Comparison of ENCODE assay signal across 10 cellular contexts in the genomic region with DNA sequence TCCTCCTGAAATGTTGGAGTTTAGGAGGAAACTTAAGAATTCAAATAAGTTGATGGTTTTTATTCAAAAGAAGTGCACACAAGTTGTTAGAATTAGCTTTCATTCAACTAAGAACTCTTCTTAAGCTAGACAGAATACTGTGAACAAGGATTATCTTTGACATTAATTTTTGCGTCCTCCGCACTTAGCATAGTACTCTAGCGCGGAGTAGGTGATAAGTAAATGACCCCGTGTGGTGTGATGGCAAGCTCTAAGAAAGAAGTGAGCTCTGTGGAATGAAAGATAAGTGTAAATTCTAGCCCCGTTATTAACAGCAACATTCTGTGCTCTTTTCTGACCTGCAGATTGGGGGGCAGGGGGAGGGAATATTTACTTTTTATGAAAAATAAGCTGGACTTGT. TPM values are rescaled to one million over a fixed set of nuclear protein-coding genes. Genes with fewer than 3 reads are reported as not detected.
DNase-seq lines count a peak whose midpoint lies in the region; ATAC-seq, FAIRE-seq and TF ChIP-seq lines count a peak whose summit lies in the region.
"Had no signal": no experiment of that assay in that cellular context is flagged by ENCODE, and none has a peak within 500 bp of the region (broad histone marks: within the 10 kb centered on the region; RNA-seq: fewer than 3 reads in every experiment).

No MANE protein-coding gene starts in this region.

- H3K4me1 Mint-ChIP-seq in activated T-cell treated with anti-CD3 and anti-CD28 coated beads, Interleukin-2, amount 50 U/mL, for 72 hours (ENCODE audit: low read depth): peaks cover 43% of the 10 kb centered on the region
- peaks cover 34% of the 10 kb centered on the region for H3K4me1 Mint-ChIP-seq in activated T-cell treated with anti-CD3 and anti-CD28 coated beads, Interleukin-2, amount 50 U/mL, for 24 hours (ENCODE audit: low read depth)

- H3K4me1 ChIP-seq in adipocyte (ENCODE audit: control insufficient read depth, insufficient read depth, low read length) (peaks cover 39% of the 10 kb centered on the region), liver (ENCODE audit: control insufficient read depth in 4 of 4, insufficient read depth in 4 of 4, low read length in 3 of 4) (peaks cover 2 to 30% (median 21%) of the 10 kb centered on the region in 4 donors), upper lobe of left lung (peaks cover 19 to 36% (median 24%) of the 10 kb centered on the region in 4 donors)

- no peak overlapping the region for H3K27ac ChIP-seq in liver (ENCODE audit: low read depth in 1 of 2, low read length in 2 of 2)
- H3K27ac ChIP-seq in upper lobe of left lung: no peak overlapping the region

- H3K9ac ChIP-seq in adipocyte (ENCODE audit: low read length): peak overlapping the region; percentile 95
- peak overlapping the region; percentile 83 to 90 for H3K9ac ChIP-seq in liver (ENCODE audit: low read depth in 1 of 2, low read length in 2 of 2)

- FAIRE-seq in urothelium cell line (lab: Jason Lieb, UNC): no peak

- H3K27me3 ChIP-seq in adipocyte (replicated peaks; ENCODE audit: control insufficient read depth, insufficient read depth, low read length) (no peaks in the 10 kb centered on the region), liver (ENCODE audit: control insufficient read depth in 4 of 4, insufficient read depth in 4 of 4, low read length in 3 of 4) (no peaks in the 10 kb centered on the region), upper lobe of left lung (no peaks in the 10 kb centered on the region)

- TF ChIP-seq CTCF in liver (IDR thresholded peaks at IDR 0.05; ENCODE audit: low read depth, low read length, missing input control) (no peak), upper lobe of left lung (IDR thresholded peaks at IDR 0.05) (no peak)

- TF ChIP-seq EP300 in upper lobe of left lung (IDR thresholded peaks at IDR 0.05): no peak

- H3K9me3 Mint-ChIP-seq in activated T-cell treated with anti-CD3 and anti-CD28 coated beads, Interleukin-2, amount 50 U/mL, for 72 hours: no peaks in the 10 kb centered on the region
- no peaks in the 10 kb centered on the region for H3K9me3 Mint-ChIP-seq in activated T-cell treated with anti-CD3 and anti-CD28 coated beads, Interleukin-2, amount 50 U/mL, for 24 hours

- no peak for TF ChIP-seq RAD21 in liver (IDR thresholded peaks at IDR 0.05)

- TF ChIP-seq POLR2A in upper lobe of left lung (IDR thresholded peaks at IDR 0.05): no peak

- 26% methylated on average over 6 of the region's 6 CpGs for WGBS in liver
- WGBS in upper lobe of left lung, 2 donors: 24 to 32% methylated on average over 6 of the region's 6 CpGs

- no peak overlapping the region for H3K4me3 Mint-ChIP-seq in activated T-cell treated with anti-CD3 and anti-CD28 coated beads, Interleukin-2, amount 50 U/mL, for 72 hours
- no peak overlapping the region for H3K4me3 Mint-ChIP-seq in activated T-cell treated with anti-CD3 and anti-CD28 coated beads, Interleukin-2, amount 50 U/mL, for 24 hours

- no peak for DNase-seq in activated T-cell treated with anti-CD3 and anti-CD28 coated beads, Interleukin-2, amount 50 U/mL, for 72 hours
- DNase-seq in activated T-cell treated with anti-CD3 and anti-CD28 coated beads, Interleukin-2, amount 50 U/mL, for 24 hours: no peak
- DNase-seq in adipocyte (ENCODE audit: low read depth) (no peak), upper lobe of left lung (no peak), urothelium cell line (ENCODE audit: low spot score) (no peak)
- DNase-seq: activated CD4-positive, alpha-beta T cell treated with anti-CD3 and anti-CD28 coated beads, Interleukin-2, amount 50 U/mL, for 48 hours; NCI-H2029 had no signal

- H3K9me3 ChIP-seq in adipocyte (ENCODE audit: control insufficient read depth, low read length) (no peaks in the 10 kb centered on the region), liver (ENCODE audit: control insufficient read depth in 4 of 4, low read length in 3 of 4) (no peaks in the 10 kb centered on the region), upper lobe of left lung (no peaks in the 10 kb centered on the region)

- peak overlapping the region; percentile 94 for H3K4me3 ChIP-seq in adipocyte (ENCODE audit: low read length)
- H3K4me3 ChIP-seq in liver (ENCODE audit: low read depth in 1 of 3, low read length in 3 of 3): peak overlapping the region; percentile 89 to 96 (median 94)
- peak overlapping the region; percentile 79 to 91 (median 86) for H3K4me3 ChIP-seq in upper lobe of left lung

- H3K27me3 Mint-ChIP-seq in activated T-cell treated with anti-CD3 and anti-CD28 coated beads, Interleukin-2, amount 50 U/mL, for 72 hours (ENCODE audit: low read depth): no peaks in the 10 kb centered on the region
- H3K27me3 Mint-ChIP-seq in activated T-cell treated with anti-CD3 and anti-CD28 coated beads, Interleukin-2, amount 50 U/mL, for 24 hours: no peaks in the 10 kb centered on the region

- peaks cover 32% of the 10 kb centered on the region for H3K36me3 ChIP-seq in adipocyte (ENCODE audit: control insufficient read depth, insufficient read depth, low read length, severe bottlenecking)
- H3K36me3 ChIP-seq in liver (ENCODE audit: control insufficient read depth in 4 of 4, insufficient read depth in 3 of 4, low read depth in 1 of 4, low read length in 3 of 4): peaks cover 2 to 13% (median 10%) of the 10 kb centered on the region in 4 donors
- H3K36me3 ChIP-seq in upper lobe of left lung: peaks cover 10 to 33% (median 15%) of the 10 kb centered on the region in 4 donors

- peak overlapping the region; percentile 58 for H3K27ac Mint-ChIP-seq in activated T-cell treated with anti-CD3 and anti-CD28 coated beads, Interleukin-2, amount 50 U/mL, for 72 hours
- H3K27ac Mint-ChIP-seq in activated T-cell treated with anti-CD3 and anti-CD28 coated beads, Interleukin-2, amount 50 U/mL, for 24 hours: no peak overlapping the region

- H3K36me3 Mint-ChIP-seq in activated T-cell treated with anti-CD3 and anti-CD28 coated beads, Interleukin-2, amount 50 U/mL, for 72 hours (ENCODE audit: insufficient read depth in 2 of 2): peaks cover 4 to 29% of the 10 kb centered on the region in 2 donors
- H3K36me3 Mint-ChIP-seq in activated T-cell treated with anti-CD3 and anti-CD28 coated beads, Interleukin-2, amount 50 U/mL, for 24 hours (ENCODE audit: low read depth): peaks cover 56% of the 10 kb centered on the region

- ATAC-seq in activated T-cell treated with anti-CD3 and anti-CD28 coated beads, Interleukin-2, amount 50 U/mL, for 72 hours (replicated peaks in 1 of 2): no peak
- ATAC-seq in upper lobe of left lung (ENCODE audit: low FRiP score in 2 of 2) (no peak), GM21526 (IDR thresholded peaks at IDR 0.05; ENCODE audit: low FRiP score, unreplicated experiment) (no peak), GM21717 (IDR thresholded peaks at IDR 0.05; ENCODE audit: unreplicated experiment) (no peak)

TF ChIP-seq in liver, 16 proteins besides CTCF, POLR2A, EP300 and RAD21:
- TF ChIP-seq GABPA (IDR thresholded peaks at IDR 0.05 in 1 of 2, conservative IDR thresholded peaks at IDR 0.05 in 1 of 2): peak in 1 of 2 donors; percentile 12
- TF ChIP-seq, protein P1, sequence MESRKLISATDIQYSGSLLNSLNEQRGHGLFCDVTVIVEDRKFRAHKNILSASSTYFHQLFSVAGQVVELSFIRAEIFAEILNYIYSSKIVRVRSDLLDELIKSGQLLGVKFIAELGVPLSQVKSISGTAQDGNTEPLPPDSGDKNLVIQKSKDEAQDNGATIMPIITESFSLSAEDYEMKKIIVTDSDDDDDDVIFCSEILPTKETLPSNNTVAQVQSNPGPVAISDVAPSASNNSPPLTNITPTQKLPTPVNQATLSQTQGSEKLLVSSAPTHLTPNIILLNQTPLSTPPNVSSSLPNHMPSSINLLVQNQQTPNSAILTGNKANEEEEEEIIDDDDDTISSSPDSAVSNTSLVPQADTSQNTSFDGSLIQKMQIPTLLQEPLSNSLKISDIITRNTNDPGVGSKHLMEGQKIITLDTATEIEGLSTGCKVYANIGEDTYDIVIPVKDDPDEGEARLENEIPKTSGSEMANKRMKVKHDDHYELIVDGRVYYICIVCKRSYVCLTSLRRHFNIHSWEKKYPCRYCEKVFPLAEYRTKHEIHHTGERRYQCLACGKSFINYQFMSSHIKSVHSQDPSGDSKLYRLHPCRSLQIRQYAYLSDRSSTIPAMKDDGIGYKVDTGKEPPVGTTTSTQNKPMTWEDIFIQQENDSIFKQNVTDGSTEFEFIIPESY (IDR thresholded peaks at IDR 0.05): no peak

RNA-seq across cellular contexts. Expression of gene BRIX1, which starts 1.0 kb away (rescaled TPM):
- total RNA-seq in activated T-cell treated with anti-CD3 and anti-CD28 coated beads, Interleukin-2, amount 50 U/mL, for 72 hours: 10 to 100 TPM; 34.7 to 35.7 TPM
- 10 to 100 TPM; 10.2 to 15.7 TPM for total RNA-seq in liver
- 10 to 100 TPM in 1 of 2 donors, 1 to 10 TPM in 1; 6.7 to 10.9 TPM for polyA plus RNA-seq in liver
- 10 to 100 TPM in 5 of 6 donors, 1 to 10 TPM in 1; 7.9 to 30.4 (median 19.0) TPM for total RNA-seq in upper lobe of left lung

RNA-seq across cellular contexts. Expression of gene RAD1, which starts 1.2 kb away (rescaled TPM):
- 10 to 100 TPM; 36.8 to 43.8 TPM for total RNA-seq in activated T-cell treated with anti-CD3 and anti-CD28 coated beads, Interleukin-2, amount 50 U/mL, for 72 hours
- total RNA-seq in liver: 10 to 100 TPM; 11.1 to 17.5 TPM
- polyA plus RNA-seq in liver: 1 to 10 TPM; 7.2 to 7.4 TPM
- 10 to 100 TPM; 12.2 to 39.1 (median 28.8) TPM for total RNA-seq in upper lobe of left lung

RNA-seq across cellular contexts. Expression of gene DNAJC21, which starts 12.8 kb away (rescaled TPM):
- 10 to 100 TPM; 64.0 to 77.3 TPM for total RNA-seq in activated T-cell treated with anti-CD3 and anti-CD28 coated beads, Interleukin-2, amount 50 U/mL, for 72 hours
- total RNA-seq in liver: 10 to 100 TPM; 10.7 to 21.0 TPM
- polyA plus RNA-seq in liver: 10 to 100 TPM in 1 of 2 donors, 1 to 10 TPM in 1; 8.8 to 12.9 TPM
- total RNA-seq in upper lobe of left lung: 10 to 100 TPM; 41.2 to 93.2 (median 46.3) TPM
